Comparison of ENCODE assay signal across 9 cellular contexts in genomic region chr4:39469429-39470077, GRCh38. TPM values are rescaled to one million over a fixed set of nuclear protein-coding genes. Genes with fewer than 3 reads are reported as not detected.
DNase-seq lines count a peak whose midpoint lies in the region; ATAC-seq, FAIRE-seq and TF ChIP-seq lines count a peak whose summit lies in the region.
"Had no signal": no experiment of that assay in that cellular context is flagged by ENCODE, and none has a peak within 500 bp of the region (broad histone marks: within the 10 kb centered on the region; RNA-seq: fewer than 3 reads in every experiment).

No MANE protein-coding gene starts in this region.

- TF ChIP-seq CTCF in epithelial cell of proximal tubule (conservative IDR thresholded peaks at IDR 0.05; ENCODE audit: low read depth, low read length) (peak; percentile 84), lower leg skin (IDR thresholded peaks at IDR 0.05) (peak in 1 of 3 donors; percentile 85)

- TF ChIP-seq POLR2A in GM12891 (IDR thresholded peaks at IDR 0.05; ENCODE audit: low read depth, low read length) (no peak), lower leg skin (IDR thresholded peaks at IDR 0.05) (no peak)

- POLR2A ChIA-PET in T-cell (lab: Charles Lee) = interaction anchor here (0.5 to 1.2 kb wide), 6 partner anchors 11 to 727 kb away, joined by 3 to 8 read pairs (median 4); partner anchors contain the start of genes LIAS (in 1 of the 2), RHOH (in 1 of the 2) and RPL9 (in 1 of the 2)

- no peaks in the 10 kb centered on the region for H3K9me3 Mint-ChIP-seq in T-cell
- H3K9me3 Mint-ChIP-seq: T-helper 1 cell treated with Interleukin-12 subunit alpha and Interleukin-12 subunit beta and Interleukin-4 antibody, amounts not matched to agents 30 μg/mL and 1 μg/mL, for 36 hours had no signal

- peaks cover 2 to 6% (median 4%) of the 10 kb centered on the region in 3 donors for H3K4me1 Mint-ChIP-seq in T-cell

- H3K4me3 Mint-ChIP-seq in T-cell = no peak overlapping the region
- H3K4me3 Mint-ChIP-seq: T-helper 1 cell treated with Interleukin-12 subunit alpha and Interleukin-12 subunit beta and Interleukin-4 antibody, amounts not matched to agents 30 μg/mL and 1 μg/mL, for 36 hours had no signal

- intact Hi-C loops in lower leg skin (cut with DNase I; ENCODE audit: low total_unique reads) = no loop called here

- peak; percentile 65 for ATAC-seq in HG02840 (IDR thresholded peaks at IDR 0.05; ENCODE audit: low FRiP score, unreplicated experiment)
- peak; percentile 71 to 84 (median 74) for ATAC-seq in T-cell (replicated peaks in 1 of 4)

- H3K4me3 ChIP-seq in epithelial cell of proximal tubule (ENCODE audit: low read depth, low read length) (no peak overlapping the region), lower leg skin (ENCODE audit: low read depth, poor library complexity, severe bottlenecking) (no peak overlapping the region)

- CTCF ChIA-PET in T-cell (lab: Charles Lee) = interaction anchor here (0.6 to 2.2 kb wide), 21 partner anchors 10 to 1769 kb away, joined by 3 to 20 read pairs (median 4); partner anchors contain the start of genes LIAS (in 1 of the 2), N4BP2 (in 1 of the 2), RPL9 (in 1 of the 2) and SMIM14 (in 1 of the 2)

- DNase-seq in AG08396 (ENCODE audit: low spot score) (peak; percentile 60), GM12891 (ENCODE audit: insufficient read length, low spot score) (peak; percentile 15), NCI-H1694 (lab: John Stamatoyannopoulos, UW) (peak; percentile 73), T-cell (peak in 3 of 34 experiments; percentile 9 to 19 (median 14)), epithelial cell of proximal tubule (ENCODE audit: low read depth) (peak; percentile 49), mucosa of gallbladder (ENCODE audit: low spot score) (peak; percentile 42), lower leg skin (ENCODE audit: low spot score in 2 of 2) (no peak)

- peaks cover 22% of the 10 kb centered on the region for H3K36me3 Mint-ChIP-seq in T-cell

- no peaks in the 10 kb centered on the region for H3K27me3 Mint-ChIP-seq in T-cell

- FAIRE-seq in GM12891 (lab: Jason Lieb, UNC) = peak; percentile 89

- H3K27ac Mint-ChIP-seq in T-cell = peak overlapping the region in 1 of 2 donors; percentile 55
- H3K27ac Mint-ChIP-seq: T-helper 1 cell treated with Interleukin-12 subunit alpha and Interleukin-12 subunit beta and Interleukin-4 antibody, amounts not matched to agents 30 μg/mL and 1 μg/mL, for 36 hours had no signal

- 48 to 56% methylated on average over 4 of the region's 4 CpGs for WGBS in lower leg skin, 2 donors

TF ChIP-seq in GM12891, 5 proteins besides CTCF, POLR2A, EP300 and RAD21:
- TF ChIP-seq POLR2AphosphoS5 (IDR thresholded peaks at IDR 0.05; ENCODE audit: low read depth, low read length) = no peak
- TF ChIP-seq PAX5 (IDR thresholded peaks at IDR 0.05; ENCODE audit: insufficient read depth, low read length, severe bottlenecking) = no peak
- no peak for TF ChIP-seq TAF1 (IDR thresholded peaks at IDR 0.05; ENCODE audit: low read depth, low read length)
- TF ChIP-seq SPI1 (IDR thresholded peaks at IDR 0.05; ENCODE audit: low read depth, low read length) = no peak
- no peak for TF ChIP-seq POU2F2 (IDR thresholded peaks at IDR 0.05; ENCODE audit: low read depth, low read length)

RNA-seq across cellular contexts. Expression of gene LIAS, which starts 10.7 kb away (rescaled TPM):
- 14.0 TPM for polyA plus RNA-seq in GM12891 (2012; ENCODE audit: low read depth, missing spikeins)
- 10 to 100 TPM; 11.3 to 22.8 (median 19.5) TPM for total RNA-seq in T-cell
- 10.9 and 13.5 TPM in 2 replicates for total RNA-seq in epithelial cell of proximal tubule
- 14.7 TPM for total RNA-seq in mucosa of gallbladder
- total RNA-seq in lower leg skin = 10 to 100 TPM; 10.1 to 18.5 (median 12.4) TPM

RNA-seq across cellular contexts. Expression of gene RPL9, which starts 10.8 kb away (rescaled TPM):
- polyA plus RNA-seq in GM12891 (2012; ENCODE audit: low read depth, missing spikeins) = 3,872 TPM
- total RNA-seq in T-cell = 1,000 to 10,000 TPM; 2,481 to 3,129 (median 2,646) TPM
- total RNA-seq in epithelial cell of proximal tubule = 3,007 and 3,128 TPM in 2 replicates
- 1,194 TPM for total RNA-seq in mucosa of gallbladder
- total RNA-seq in lower leg skin = 1,000 to 10,000 TPM; 2,484 to 4,074 (median 3,563) TPM

RNA-seq across cellular contexts. Expression of gene UGDH, which starts 57.7 kb away (rescaled TPM):
- 18.7 TPM for polyA plus RNA-seq in GM12891 (2012; ENCODE audit: low read depth, missing spikeins)
- total RNA-seq in T-cell = 10 to 100 TPM in 4 of 5 donors, 1 to 10 TPM in 1; 7.6 to 22.8 (median 18.2) TPM
- total RNA-seq in epithelial cell of proximal tubule = 60.9 and 97.4 TPM in 2 replicates
- total RNA-seq in mucosa of gallbladder = 61.3 TPM
- total RNA-seq in lower leg skin = 10 to 100 TPM; 20.2 to 29.4 (median 24.3) TPM

Comparison
In these comparisons a context has a peak if more than half of its experiments do, and no peak if none do; other contexts are left out.
1. DNase-seq: peak in AG08396 (single experiment), GM12891 (single experiment), NCI-H1694 (single experiment), epithelial cell of proximal tubule (single experiment) and mucosa of gallbladder (single experiment); none in lower leg skin (0 of 2).